ENCODE assay signal across 7 cellular contexts in genomic region chr15:38617831-38618230, GRCh38.
"Had no signal": no experiment of that assay in that cellular context is flagged by ENCODE, and none has a peak within 500 bp of the region (broad histone marks: within the 10 kb centered on the region; RNA-seq: fewer than 3 reads in every experiment).

No MANE protein-coding gene starts in this region.

- ATAC-seq: K562 had no signal

- H3K9me3 ChIP-seq: HAP-1 had no signal

- FAIRE-seq: HTR-8/SVneo, K562 had no signal

- H3K4me3 ChIP-seq: GM23248, HAP-1, K562 had no signal

- H3K36me3 ChIP-seq: HAP-1 had no signal

- DNase-seq: GM23248, GOT3, H7, IMR-90 had no signal

- H3K4me1 ChIP-seq: HAP-1 had no signal

- H3K27ac ChIP-seq: GM23248 had no signal
